Comparison of ENCODE assay signal across 24 cellular contexts in the genomic region with DNA sequence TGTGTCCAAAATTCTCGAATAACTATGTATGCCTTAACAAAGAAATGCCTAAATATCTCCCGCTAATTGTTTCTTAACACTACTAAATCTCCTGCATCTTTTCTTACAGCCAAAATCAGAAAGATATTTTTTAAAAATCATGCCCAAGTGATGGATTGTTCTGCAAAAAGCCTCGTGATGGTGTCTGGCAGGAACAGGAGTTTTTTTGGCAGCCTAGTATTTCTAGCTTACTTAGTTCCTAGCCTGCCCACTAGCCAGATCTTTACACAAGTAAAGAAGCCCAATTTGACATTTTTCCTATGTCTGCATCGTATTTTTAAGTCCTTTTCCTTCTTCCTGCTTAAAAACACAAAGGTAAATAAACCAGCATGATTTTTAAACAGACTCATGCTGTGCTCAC.
"Had no signal": no experiment of that assay in that cellular context is flagged by ENCODE, and none has a peak within 500 bp of the region (broad histone marks: within the 10 kb centered on the region; RNA-seq: fewer than 3 reads in every experiment).

No MANE protein-coding gene starts in this region.

- H3K27ac Mint-ChIP-seq: activated naive CD4-positive, alpha-beta T cell treated with anti-CD3 and anti-CD28 coated beads, Interleukin-2, amount 50 U/mL, for 72 hours; activated T-cell treated with anti-CD3 and anti-CD28 coated beads, Interleukin-2, amount 50 U/mL, for 24 hours; activated T-helper 17 cell treated with anti-CD3 and anti-CD28 coated beads, Interleukin-2, amount 50 U/mL, for 72 hours had no signal

- H3K36me3 ChIP-seq: spleen, tibial nerve had no signal

- H3K27ac ChIP-seq: lower lobe of right lung, spleen, tibial nerve had no signal

- H3K4me3 ChIP-seq: heart right ventricle, lower lobe of right lung, spleen, tibial nerve had no signal

- H3K9me3 ChIP-seq: heart right ventricle, lower lobe of right lung, spleen, tibial nerve had no signal

- FAIRE-seq: colon, TTC549 had no signal

- H3K27me3 ChIP-seq: heart right ventricle, spleen, tibial nerve had no signal

- H3K27me3 Mint-ChIP-seq: activated T-cell treated with anti-CD3 and anti-CD28 coated beads, Interleukin-2, amount 50 U/mL, for 24 hours; naive B cell had no signal

- H3K9me3 Mint-ChIP-seq: activated naive CD4-positive, alpha-beta T cell treated with anti-CD3 and anti-CD28 coated beads, Interleukin-2, amount 50 U/mL, for 72 hours; activated T-cell treated with anti-CD3 and anti-CD28 coated beads, Interleukin-2, amount 50 U/mL, for 24 hours; activated T-helper 17 cell treated with anti-CD3 and anti-CD28 coated beads, Interleukin-2, amount 50 U/mL, for 72 hours had no signal

- H3K4me1 Mint-ChIP-seq: activated T-helper 17 cell treated with anti-CD3 and anti-CD28 coated beads, Interleukin-2, amount 50 U/mL, for 72 hours had no signal

- H3K36me3 Mint-ChIP-seq: activated naive CD4-positive, alpha-beta T cell treated with anti-CD3 and anti-CD28 coated beads, Interleukin-2, amount 50 U/mL, for 72 hours had no signal

- DNase-seq: activated CD4-positive, alpha-beta T cell treated with anti-CD3 and anti-CD28 coated beads for 1 hour; activated CD4-positive, alpha-beta T cell treated with anti-CD3 and anti-CD28 coated beads, Interleukin-2, amount 50 U/mL, for 1 hour; activated CD8-positive, alpha-beta memory T cell treated with anti-CD3 and anti-CD28 coated beads for 24 hours; activated CD8-positive, alpha-beta memory T cell treated with anti-CD3 and anti-CD28 coated beads, Interleukin-2, amount 50 U/mL, for 4 hours; activated T-cell treated with anti-CD3 and anti-CD28 coated beads, Interleukin-2, amount 50 U/mL, for 24 hours; aorta; central memory CD4-positive, alpha-beta T cell; effector memory CD4-positive, alpha-beta T cell; heart right ventricle; islet precursor cell; left colon; lower lobe of right lung; mesendoderm; naive B cell; retina; spleen; stimulated activated CD4-positive, alpha-beta T cell treated with anti-CD3 and anti-CD28 coated beads, Interleukin-4, amount 100 ng/mL, for 24 hours; stimulated activated naive CD8-positive, alpha-beta T cell treated with anti-CD3 and anti-CD28 coated beads, Interleukin-15, Interleukin-2, amounts not matched to agents 100 U/mL and 50 U/mL, for 24 hours; T-helper 1 cell had no signal

- H3K4me3 Mint-ChIP-seq: activated T-cell treated with anti-CD3 and anti-CD28 coated beads, Interleukin-2, amount 50 U/mL, for 24 hours; activated T-helper 17 cell treated with anti-CD3 and anti-CD28 coated beads, Interleukin-2, amount 50 U/mL, for 72 hours had no signal

- H3K4me1 ChIP-seq: tibial nerve had no signal

- ATAC-seq: stimulated activated naive CD8-positive, alpha-beta T cell treated with anti-CD3 and anti-CD28 coated beads, Interleukin-15, Interleukin-2, amounts not matched to agents 100 U/mL and 50 U/mL, for 24 hours had no signal
